In the genomic region with DNA sequence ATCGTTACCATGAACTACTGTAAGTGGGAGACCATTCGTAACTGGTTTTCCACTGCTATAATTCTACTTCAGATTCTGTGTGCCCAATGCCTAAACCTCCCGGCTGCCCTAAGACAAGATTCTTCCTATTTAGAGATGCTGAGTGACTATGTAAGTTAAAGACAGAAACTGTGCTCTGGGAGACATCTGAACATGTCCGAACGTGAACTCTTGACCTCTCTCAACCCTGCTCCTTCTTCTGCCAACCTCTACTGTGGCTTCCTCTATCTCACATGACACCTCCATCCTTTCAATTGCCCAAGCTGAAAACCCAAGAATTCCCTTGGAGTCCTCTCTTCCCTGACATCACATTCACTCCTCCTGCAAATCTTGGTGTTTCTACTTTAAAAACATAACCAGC, we compare ENCODE assay signal across 18 cellular contexts.
"Had no signal": no experiment of that assay in that cellular context is flagged by ENCODE, and none has a peak within 500 bp of the region (broad histone marks: within the 10 kb centered on the region; RNA-seq: fewer than 3 reads in every experiment).

No MANE protein-coding gene starts in this region.

- H3K27ac ChIP-seq: left ventricle myocardium inferior, ovary, prostate gland, right atrium auricular region, transverse colon, uterus, VCaP had no signal

- H3K9me3 ChIP-seq: ovary, prostate gland, right atrium auricular region, transverse colon, uterus had no signal

- ATAC-seq: activated naive CD4-positive, alpha-beta T cell treated with anti-CD3 and anti-CD28 coated beads, Interleukin-2, amount 50 U/mL, for 72 hours; esophagus mucosa; naive thymus-derived CD4-positive, alpha-beta T cell had no signal

- H3K4me3 ChIP-seq: left ventricle myocardium inferior, ovary, prostate gland, right atrium auricular region, transverse colon, uterus had no signal

- H3K4me1 ChIP-seq: left ventricle myocardium inferior, prostate gland, right atrium auricular region, transverse colon, uterus had no signal

- H3K27me3 ChIP-seq: ovary, right atrium auricular region, transverse colon, uterus had no signal

- DNase-seq: activated CD4-positive, CD25-positive, alpha-beta regulatory T cell treated with anti-CD3 and anti-CD28 coated beads, Interleukin-2, amount 50 U/mL, for 72 hours; activated T-cell treated with anti-CD3 and anti-CD28 coated beads, Interleukin-2, amount 50 U/mL, for 1 hour; aorta; central memory CD4-positive, alpha-beta T cell; effector memory CD4-positive, alpha-beta T cell; foreskin melanocyte; immature natural killer cell; left ventricle myocardium inferior; naive thymus-derived CD4-positive, alpha-beta T cell; ovary; stimulated activated CD4-positive, alpha-beta T cell treated with anti-CD3 and anti-CD28 coated beads, Interleukin-4, amount 100 ng/mL, for 24 hours; transverse colon; uterus had no signal

- H3K36me3 ChIP-seq: ovary, prostate gland, right atrium auricular region, transverse colon, uterus had no signal
